1 cellular context compared by ENCODE assay signal in the genomic region with DNA sequence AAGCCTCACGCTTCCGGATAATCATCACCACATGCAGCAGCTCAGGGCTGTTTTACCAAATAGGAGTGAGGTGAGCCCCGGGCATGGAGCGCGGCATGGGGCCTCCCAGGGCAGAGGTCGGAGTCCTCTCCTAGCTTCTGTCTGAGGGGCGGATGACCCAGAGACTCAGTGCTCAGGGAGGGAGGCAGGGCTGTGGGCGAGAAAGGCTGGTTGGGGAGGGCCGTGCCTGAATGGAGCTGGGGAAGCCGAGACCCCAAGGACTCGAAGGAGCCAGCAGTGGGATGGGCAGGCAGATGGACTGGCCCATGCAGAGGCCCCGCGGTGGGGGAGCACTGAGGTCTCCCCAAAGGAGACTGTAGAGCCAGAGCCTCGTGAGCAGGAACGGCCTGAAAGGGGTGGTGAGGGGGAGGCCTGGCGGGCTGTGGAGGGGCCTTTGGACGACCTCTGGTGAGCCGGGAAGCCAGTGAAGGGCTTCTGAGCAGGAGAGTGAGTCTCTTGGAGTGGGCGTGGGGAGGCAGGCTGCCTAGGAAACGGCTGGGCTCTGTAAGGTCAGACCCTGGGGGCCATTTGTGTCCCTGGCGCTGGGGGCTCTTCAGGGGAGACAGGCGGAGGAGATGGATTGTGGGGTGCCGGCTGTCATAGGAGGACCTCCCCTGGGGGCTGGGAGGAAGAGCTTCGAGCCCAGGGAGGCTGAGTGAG.
TF ChIP-seq lines count a peak whose summit lies in the region.

No MANE protein-coding gene starts in this region.

TF ChIP-seq in HepG2, 621 proteins besides CTCF, POLR2A, EP300 and RAD21 (continued from another document and continues in another):
- TF ChIP-seq, protein P1, sequence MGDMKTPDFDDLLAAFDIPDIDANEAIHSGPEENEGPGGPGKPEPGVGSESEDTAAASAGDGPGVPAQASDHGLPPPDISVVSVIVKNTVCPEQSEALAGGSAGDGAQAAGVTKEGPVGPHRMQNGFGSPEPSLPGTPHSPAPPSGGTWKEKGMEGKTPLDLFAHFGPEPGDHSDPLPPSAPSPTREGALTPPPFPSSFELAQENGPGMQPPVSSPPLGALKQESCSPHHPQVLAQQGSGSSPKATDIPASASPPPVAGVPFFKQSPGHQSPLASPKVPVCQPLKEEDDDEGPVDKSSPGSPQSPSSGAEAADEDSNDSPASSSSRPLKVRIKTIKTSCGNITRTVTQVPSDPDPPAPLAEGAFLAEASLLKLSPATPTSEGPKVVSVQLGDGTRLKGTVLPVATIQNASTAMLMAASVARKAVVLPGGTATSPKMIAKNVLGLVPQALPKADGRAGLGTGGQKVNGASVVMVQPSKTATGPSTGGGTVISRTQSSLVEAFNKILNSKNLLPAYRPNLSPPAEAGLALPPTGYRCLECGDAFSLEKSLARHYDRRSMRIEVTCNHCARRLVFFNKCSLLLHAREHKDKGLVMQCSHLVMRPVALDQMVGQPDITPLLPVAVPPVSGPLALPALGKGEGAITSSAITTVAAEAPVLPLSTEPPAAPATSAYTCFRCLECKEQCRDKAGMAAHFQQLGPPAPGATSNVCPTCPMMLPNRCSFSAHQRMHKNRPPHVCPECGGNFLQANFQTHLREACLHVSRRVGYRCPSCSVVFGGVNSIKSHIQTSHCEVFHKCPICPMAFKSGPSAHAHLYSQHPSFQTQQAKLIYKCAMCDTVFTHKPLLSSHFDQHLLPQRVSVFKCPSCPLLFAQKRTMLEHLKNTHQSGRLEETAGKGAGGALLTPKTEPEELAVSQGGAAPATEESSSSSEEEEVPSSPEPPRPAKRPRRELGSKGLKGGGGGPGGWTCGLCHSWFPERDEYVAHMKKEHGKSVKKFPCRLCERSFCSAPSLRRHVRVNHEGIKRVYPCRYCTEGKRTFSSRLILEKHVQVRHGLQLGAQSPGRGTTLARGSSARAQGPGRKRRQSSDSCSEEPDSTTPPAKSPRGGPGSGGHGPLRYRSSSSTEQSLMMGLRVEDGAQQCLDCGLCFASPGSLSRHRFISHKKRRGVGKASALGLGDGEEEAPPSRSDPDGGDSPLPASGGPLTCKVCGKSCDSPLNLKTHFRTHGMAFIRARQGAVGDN (CRISPR knock-in tag; IDR thresholded peaks at IDR 0.05): peak; percentile 83
- TF ChIP-seq NFYB (CRISPR knock-in tag; IDR thresholded peaks at IDR 0.05) (no peak), ZNF17 (CRISPR knock-in tag; IDR thresholded peaks at IDR 0.05) (no peak), ELF1 (CRISPR knock-in tag; IDR thresholded peaks at IDR 0.05) (peak; percentile 41; the same call in 1 of the 2 replicates), PHF20 (CRISPR knock-in tag; IDR thresholded peaks at IDR 0.05) (no peak), ZNF530 (CRISPR knock-in tag; IDR thresholded peaks at IDR 0.05; ENCODE audit: low read depth) (no peak), ZNF558 (CRISPR knock-in tag; IDR thresholded peaks at IDR 0.05; ENCODE audit: borderline replicate concordance) (no peak), FOXP1 (IDR thresholded peaks at IDR 0.05) (no peak), FOXP1 (CRISPR knock-in tag; IDR thresholded peaks at IDR 0.05) (no peak; the same call in 1 of the 2 replicates), MLLT10 (CRISPR knock-in tag; IDR thresholded peaks at IDR 0.05) (no peak), RCOR2 (CRISPR knock-in tag; IDR thresholded peaks at IDR 0.05) (no peak), PHB2 (IDR thresholded peaks at IDR 0.05; ENCODE audit: partially characterized antibody) (no peak), SP5 (CRISPR knock-in tag; IDR thresholded peaks at IDR 0.05; ENCODE audit: borderline replicate concordance, low read depth) (no peak), ZNF225 (CRISPR knock-in tag; IDR thresholded peaks at IDR 0.05) (peak; percentile 49; the same call in 1 of the 2 replicates), CCDC6 (CRISPR knock-in tag; IDR thresholded peaks at IDR 0.05) (no peak), NCOA2 (CRISPR knock-in tag; IDR thresholded peaks at IDR 0.05) (no peak), RXRA (CRISPR knock-in tag; IDR thresholded peaks at IDR 0.05) (peak; percentile 53; the same call in 1 of the 2 replicates), ZSCAN30 (CRISPR knock-in tag; IDR thresholded peaks at IDR 0.05) (no peak), SAP130 (CRISPR knock-in tag; IDR thresholded peaks at IDR 0.05; ENCODE audit: low read depth) (peak; percentile 55), KDM6A (CRISPR knock-in tag; IDR thresholded peaks at IDR 0.05; ENCODE audit: low read depth) (peak; percentile 57; the same call in 1 of the 2 replicates), THAP11 (CRISPR knock-in tag; IDR thresholded peaks at IDR 0.05) (0 out of 2 replicates have a peak, but pooled peaks have one; percentile 9), ATAD3A (CRISPR knock-in tag; IDR thresholded peaks at IDR 0.05) (no peak), GATAD2A (CRISPR knock-in tag; IDR thresholded peaks at IDR 0.05) (peak; percentile 49), THYN1 (CRISPR knock-in tag; IDR thresholded peaks at IDR 0.05; ENCODE audit: borderline replicate concordance, low read depth) (0 out of 2 replicates have a peak, but pooled peaks have one; percentile 46), FOXA3 (CRISPR knock-in tag; IDR thresholded peaks at IDR 0.05) (no peak), MAF1 (CRISPR knock-in tag; IDR thresholded peaks at IDR 0.05; ENCODE audit: borderline replicate concordance) (no peak), ZNF589 (CRISPR knock-in tag; conservative IDR thresholded peaks at IDR 0.05) (0 out of 2 replicates have a peak, but pooled peaks have one; percentile 59), ZFX (CRISPR knock-in tag; IDR thresholded peaks at IDR 0.05; ENCODE audit: low read depth) (peak; percentile 41), ZNF652 (CRISPR knock-in tag; IDR thresholded peaks at IDR 0.05; ENCODE audit: borderline replicate concordance, low read depth) (no peak), ZMAT3 (CRISPR knock-in tag; conservative IDR thresholded peaks at IDR 0.05) (no peak), DPF2 (CRISPR knock-in tag; IDR thresholded peaks at IDR 0.05; ENCODE audit: borderline replicate concordance, low read depth) (no peak), ZKSCAN1 (IDR thresholded peaks at IDR 0.05; ENCODE audit: low read length) (no peak), ZNF30 (CRISPR knock-in tag; IDR thresholded peaks at IDR 0.05) (no peak), NR2F1 (CRISPR knock-in tag; IDR thresholded peaks at IDR 0.05) (peak in 1 of 2 experiments; percentile 61; a peak in 2 of 4 replicates), PRPF4 (IDR thresholded peaks at IDR 0.05; ENCODE audit: low read depth, low read length, poor library complexity, severe bottlenecking) (no peak), ZNF550 (CRISPR knock-in tag; IDR thresholded peaks at IDR 0.05; ENCODE audit: borderline replicate concordance) (no peak), NAIF1 (CRISPR knock-in tag; IDR thresholded peaks at IDR 0.05; ENCODE audit: borderline replicate concordance) (no peak), DMAP1 (CRISPR knock-in tag; IDR thresholded peaks at IDR 0.05) (no peak)
- TF ChIP-seq, protein P2, sequence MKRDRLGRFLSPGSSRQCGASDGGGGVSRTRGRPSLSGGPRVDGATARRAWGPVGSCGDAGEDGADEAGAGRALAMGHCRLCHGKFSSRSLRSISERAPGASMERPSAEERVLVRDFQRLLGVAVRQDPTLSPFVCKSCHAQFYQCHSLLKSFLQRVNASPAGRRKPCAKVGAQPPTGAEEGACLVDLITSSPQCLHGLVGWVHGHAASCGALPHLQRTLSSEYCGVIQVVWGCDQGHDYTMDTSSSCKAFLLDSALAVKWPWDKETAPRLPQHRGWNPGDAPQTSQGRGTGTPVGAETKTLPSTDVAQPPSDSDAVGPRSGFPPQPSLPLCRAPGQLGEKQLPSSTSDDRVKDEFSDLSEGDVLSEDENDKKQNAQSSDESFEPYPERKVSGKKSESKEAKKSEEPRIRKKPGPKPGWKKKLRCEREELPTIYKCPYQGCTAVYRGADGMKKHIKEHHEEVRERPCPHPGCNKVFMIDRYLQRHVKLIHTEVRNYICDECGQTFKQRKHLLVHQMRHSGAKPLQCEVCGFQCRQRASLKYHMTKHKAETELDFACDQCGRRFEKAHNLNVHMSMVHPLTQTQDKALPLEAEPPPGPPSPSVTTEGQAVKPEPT (CRISPR knock-in tag; IDR thresholded peaks at IDR 0.05; ENCODE audit: low read depth): no peak
- TF ChIP-seq, protein P3, sequence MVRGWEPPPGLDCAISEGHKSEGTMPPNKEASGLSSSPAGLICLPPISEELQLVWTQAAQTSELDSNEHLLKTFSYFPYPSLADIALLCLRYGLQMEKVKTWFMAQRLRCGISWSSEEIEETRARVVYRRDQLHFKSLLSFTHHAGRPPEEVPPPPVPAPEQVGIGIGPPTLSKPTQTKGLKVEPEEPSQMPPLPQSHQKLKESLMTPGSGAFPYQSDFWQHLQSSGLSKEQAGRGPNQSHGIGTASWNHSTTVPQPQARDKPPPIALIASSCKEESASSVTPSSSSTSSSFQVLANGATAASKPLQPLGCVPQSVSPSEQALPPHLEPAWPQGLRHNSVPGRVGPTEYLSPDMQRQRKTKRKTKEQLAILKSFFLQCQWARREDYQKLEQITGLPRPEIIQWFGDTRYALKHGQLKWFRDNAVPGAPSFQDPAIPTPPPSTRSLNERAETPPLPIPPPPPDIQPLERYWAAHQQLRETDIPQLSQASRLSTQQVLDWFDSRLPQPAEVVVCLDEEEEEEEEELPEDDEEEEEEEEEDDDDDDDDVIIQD (CRISPR knock-in tag; IDR thresholded peaks at IDR 0.05; ENCODE audit: low read depth): no peak
- TF ChIP-seq, protein P4, sequence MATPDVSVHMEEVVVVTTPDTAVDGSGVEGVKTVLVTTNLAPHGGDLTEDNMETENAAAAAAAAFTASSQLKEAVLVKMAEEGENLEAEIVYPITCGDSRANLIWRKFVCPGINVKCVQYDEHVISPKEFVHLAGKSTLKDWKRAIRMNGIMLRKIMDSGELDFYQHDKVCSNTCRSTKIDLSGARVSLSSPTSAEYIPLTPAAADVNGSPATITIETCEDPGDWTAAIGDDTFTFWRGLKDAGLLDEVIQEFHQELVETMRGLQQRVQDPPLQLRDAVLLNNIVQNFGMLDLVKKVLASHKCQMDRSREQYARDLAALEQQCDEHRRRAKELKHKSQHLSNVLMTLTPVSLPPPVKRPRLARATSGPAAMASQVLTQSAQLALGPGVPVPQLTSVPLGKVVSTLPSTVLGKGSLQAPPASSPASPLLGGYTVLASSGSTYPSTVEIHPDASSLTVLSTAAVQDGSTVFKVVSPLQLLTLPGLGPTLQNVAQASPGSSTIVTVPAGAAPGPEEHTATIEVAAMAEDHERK (CRISPR knock-in tag; IDR thresholded peaks at IDR 0.05; ENCODE audit: low read depth): no peak
- TF ChIP-seq, protein P5, sequence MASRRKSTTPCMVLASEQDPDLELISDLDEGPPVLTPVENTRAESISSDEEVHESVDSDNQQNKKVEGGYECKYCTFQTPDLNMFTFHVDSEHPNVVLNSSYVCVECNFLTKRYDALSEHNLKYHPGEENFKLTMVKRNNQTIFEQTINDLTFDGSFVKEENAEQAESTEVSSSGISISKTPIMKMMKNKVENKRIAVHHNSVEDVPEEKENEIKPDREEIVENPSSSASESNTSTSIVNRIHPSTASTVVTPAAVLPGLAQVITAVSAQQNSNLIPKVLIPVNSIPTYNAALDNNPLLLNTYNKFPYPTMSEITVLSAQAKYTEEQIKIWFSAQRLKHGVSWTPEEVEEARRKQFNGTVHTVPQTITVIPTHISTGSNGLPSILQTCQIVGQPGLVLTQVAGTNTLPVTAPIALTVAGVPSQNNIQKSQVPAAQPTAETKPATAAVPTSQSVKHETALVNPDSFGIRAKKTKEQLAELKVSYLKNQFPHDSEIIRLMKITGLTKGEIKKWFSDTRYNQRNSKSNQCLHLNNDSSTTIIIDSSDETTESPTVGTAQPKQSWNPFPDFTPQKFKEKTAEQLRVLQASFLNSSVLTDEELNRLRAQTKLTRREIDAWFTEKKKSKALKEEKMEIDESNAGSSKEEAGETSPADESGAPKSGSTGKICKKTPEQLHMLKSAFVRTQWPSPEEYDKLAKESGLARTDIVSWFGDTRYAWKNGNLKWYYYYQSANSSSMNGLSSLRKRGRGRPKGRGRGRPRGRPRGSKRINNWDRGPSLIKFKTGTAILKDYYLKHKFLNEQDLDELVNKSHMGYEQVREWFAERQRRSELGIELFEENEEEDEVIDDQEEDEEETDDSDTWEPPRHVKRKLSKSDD (CRISPR knock-in tag; IDR thresholded peaks at IDR 0.05; ENCODE audit: low read depth): 0 out of 2 replicates have a peak, but pooled peaks have one; percentile 26
- TF ChIP-seq, protein P6, sequence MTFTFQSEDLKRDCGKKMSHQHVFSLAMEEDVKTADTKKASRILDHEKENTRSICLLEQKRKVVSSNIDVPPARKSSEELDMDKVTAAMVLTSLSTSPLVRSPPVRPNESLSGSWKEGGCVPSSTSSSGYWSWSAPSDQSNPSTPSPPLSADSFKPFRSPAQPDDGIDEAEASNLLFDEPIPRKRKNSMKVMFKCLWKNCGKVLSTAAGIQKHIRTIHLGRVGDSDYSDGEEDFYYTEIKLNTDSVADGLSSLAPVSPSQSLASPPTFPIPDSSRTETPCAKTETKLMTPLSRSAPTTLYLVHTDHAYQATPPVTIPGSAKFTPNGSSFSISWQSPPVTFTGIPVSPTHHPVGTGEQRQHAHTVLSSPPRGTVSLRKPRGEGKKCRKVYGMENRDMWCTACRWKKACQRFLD (CRISPR knock-in tag; IDR thresholded peaks at IDR 0.05; ENCODE audit: borderline replicate concordance): 0 out of 2 replicates have a peak, but pooled peaks have one; percentile 40
- TF ChIP-seq, protein P7, sequence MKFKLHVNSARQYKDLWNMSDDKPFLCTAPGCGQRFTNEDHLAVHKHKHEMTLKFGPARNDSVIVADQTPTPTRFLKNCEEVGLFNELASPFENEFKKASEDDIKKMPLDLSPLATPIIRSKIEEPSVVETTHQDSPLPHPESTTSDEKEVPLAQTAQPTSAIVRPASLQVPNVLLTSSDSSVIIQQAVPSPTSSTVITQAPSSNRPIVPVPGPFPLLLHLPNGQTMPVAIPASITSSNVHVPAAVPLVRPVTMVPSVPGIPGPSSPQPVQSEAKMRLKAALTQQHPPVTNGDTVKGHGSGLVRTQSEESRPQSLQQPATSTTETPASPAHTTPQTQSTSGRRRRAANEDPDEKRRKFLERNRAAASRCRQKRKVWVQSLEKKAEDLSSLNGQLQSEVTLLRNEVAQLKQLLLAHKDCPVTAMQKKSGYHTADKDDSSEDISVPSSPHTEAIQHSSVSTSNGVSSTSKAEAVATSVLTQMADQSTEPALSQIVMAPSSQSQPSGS (CRISPR knock-in tag; IDR thresholded peaks at IDR 0.05): 0 out of 2 replicates have a peak, but pooled peaks have one; percentile 8
- TF ChIP-seq, protein P8, sequence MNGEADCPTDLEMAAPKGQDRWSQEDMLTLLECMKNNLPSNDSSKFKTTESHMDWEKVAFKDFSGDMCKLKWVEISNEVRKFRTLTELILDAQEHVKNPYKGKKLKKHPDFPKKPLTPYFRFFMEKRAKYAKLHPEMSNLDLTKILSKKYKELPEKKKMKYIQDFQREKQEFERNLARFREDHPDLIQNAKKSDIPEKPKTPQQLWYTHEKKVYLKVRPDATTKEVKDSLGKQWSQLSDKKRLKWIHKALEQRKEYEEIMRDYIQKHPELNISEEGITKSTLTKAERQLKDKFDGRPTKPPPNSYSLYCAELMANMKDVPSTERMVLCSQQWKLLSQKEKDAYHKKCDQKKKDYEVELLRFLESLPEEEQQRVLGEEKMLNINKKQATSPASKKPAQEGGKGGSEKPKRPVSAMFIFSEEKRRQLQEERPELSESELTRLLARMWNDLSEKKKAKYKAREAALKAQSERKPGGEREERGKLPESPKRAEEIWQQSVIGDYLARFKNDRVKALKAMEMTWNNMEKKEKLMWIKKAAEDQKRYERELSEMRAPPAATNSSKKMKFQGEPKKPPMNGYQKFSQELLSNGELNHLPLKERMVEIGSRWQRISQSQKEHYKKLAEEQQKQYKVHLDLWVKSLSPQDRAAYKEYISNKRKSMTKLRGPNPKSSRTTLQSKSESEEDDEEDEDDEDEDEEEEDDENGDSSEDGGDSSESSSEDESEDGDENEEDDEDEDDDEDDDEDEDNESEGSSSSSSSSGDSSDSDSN (CRISPR knock-in tag; IDR thresholded peaks at IDR 0.05): peak; percentile 67
